22 cellular contexts compared by ENCODE assay signal in genomic region chr4:93299116-93299515, GRCh38.
DNase-seq lines count a peak whose midpoint lies in the region; ATAC-seq and TF ChIP-seq lines count a peak whose summit lies in the region.
"Had no signal": no experiment of that assay in that cellular context is flagged by ENCODE, and none has a peak within 500 bp of the region (broad histone marks: within the 10 kb centered on the region; RNA-seq: fewer than 3 reads in every experiment).

No MANE protein-coding gene starts in this region.

- H3K9me3 ChIP-seq in psoas muscle: no peaks in the 10 kb centered on the region
- H3K9me3 ChIP-seq: A549, BLaER1 had no signal

- H3K27me3 Mint-ChIP-seq in natural killer cell (ENCODE audit: low read depth in 2 of 2): no peaks in the 10 kb centered on the region
- H3K27me3 Mint-ChIP-seq: activated naive CD8-positive, alpha-beta T cell treated with anti-CD3 and anti-CD28 coated beads, Interleukin-2, amount 50 U/mL, for 24 hours; naive B cell had no signal

- no peaks in the 10 kb centered on the region for H3K4me1 ChIP-seq in psoas muscle
- H3K4me1 ChIP-seq: A549 had no signal

- no peak overlapping the region for H3K27ac ChIP-seq in psoas muscle
- H3K27ac ChIP-seq: A549, BLaER1, coronary artery had no signal

- H3K4me3 Mint-ChIP-seq in natural killer cell: no peak overlapping the region
- H3K4me3 Mint-ChIP-seq: activated naive CD8-positive, alpha-beta T cell treated with anti-CD3 and anti-CD28 coated beads, Interleukin-2, amount 50 U/mL, for 24 hours; brain; naive B cell had no signal

- H3K36me3 ChIP-seq in psoas muscle (ENCODE audit: insufficient read depth in 1 of 2, low read depth in 1 of 2): no peaks in the 10 kb centered on the region
- H3K36me3 ChIP-seq: BLaER1 had no signal

- 73 to 78% (median 74%) methylated on average over 5 of the region's 5 CpGs for WGBS in psoas muscle, 3 donors

- ATAC-seq in GM21390 (IDR thresholded peaks at IDR 0.05; ENCODE audit: unreplicated experiment) (peak; percentile 64), HG03060 (IDR thresholded peaks at IDR 0.05; ENCODE audit: low read depth, unreplicated experiment) (peak; percentile 50), psoas muscle (no peak), natural killer cell (no peak), left ventricle myocardium superior (no peak)
- ATAC-seq: A549; activated naive CD8-positive, alpha-beta T cell treated with anti-CD3 and anti-CD28 coated beads, Interleukin-2, amount 50 U/mL, for 24 hours; right cardiac atrium had no signal

- no peaks in the 10 kb centered on the region for H3K27me3 ChIP-seq in psoas muscle (ENCODE audit: insufficient read depth in 3 of 3, low read length in 2 of 3)
- H3K27me3 ChIP-seq: BLaER1 had no signal

- no peak overlapping the region for H3K27ac Mint-ChIP-seq in natural killer cell
- H3K27ac Mint-ChIP-seq: activated naive CD8-positive, alpha-beta T cell treated with anti-CD3 and anti-CD28 coated beads, Interleukin-2, amount 50 U/mL, for 24 hours; brain; naive B cell had no signal

- no peak overlapping the region for H3K4me3 ChIP-seq in GM12865 (ENCODE audit: low read depth, low read length)
- H3K4me3 ChIP-seq in psoas muscle: no peak overlapping the region
- H3K4me3 ChIP-seq: A549, BLaER1, coronary artery had no signal

- intact Hi-C loops in psoas muscle (cut with DNase I) (no loop called here), natural killer cell (cut with micrococcal nuclease) (no loop called here), left ventricle myocardium superior (cut with micrococcal nuclease) (no loop called here)

- TF ChIP-seq CTCF in GM12865 (IDR thresholded peaks at IDR 0.05; ENCODE audit: insufficient read depth, low read depth, low read length, missing control alignments) (no peak), psoas muscle (IDR thresholded peaks at IDR 0.05) (no peak), natural killer cell (IDR thresholded peaks at IDR 0.05) (no peak)

- DNase-seq in GM12865 (ENCODE audit: low read depth) (peak; percentile 21), OCI-M1 (lab: John Stamatoyannopoulos, UW) (peak; percentile 83), psoas muscle (no peak), natural killer cell (no peak), left ventricle myocardium superior (no peak), NCI-H1436 treated with DMSO at 0.1 percent for 48 hours (lab: John Stamatoyannopoulos, UW) (no peak)
- DNase-seq: activated effector memory CD4-positive, alpha-beta T cell treated with anti-CD3 and anti-CD28 coated beads, Interleukin-2, amount 50 U/mL, for 16 hours; activated naive CD8-positive, alpha-beta T cell treated with anti-CD3 and anti-CD28 coated beads, Interleukin-2, amount 50 U/mL, for 24 hours; mesenchymal stem cell; naive B cell; NCI-H1417; NCI-H2171 treated with DMSO at 0.1 percent for 48 hours; NCI-H69; right cardiac atrium; SHP77; stimulated activated CD8-positive, alpha-beta memory T cell treated with anti-CD3 and anti-CD28 coated beads, Interleukin-4, amount 100 ng/mL, for 48 hours had no signal

- peaks cover 2% of the 10 kb centered on the region for H3K36me3 Mint-ChIP-seq in natural killer cell
- H3K36me3 Mint-ChIP-seq: brain, naive B cell had no signal

- H3K4me1 Mint-ChIP-seq in natural killer cell: no peaks in the 10 kb centered on the region
- H3K4me1 Mint-ChIP-seq: activated naive CD8-positive, alpha-beta T cell treated with anti-CD3 and anti-CD28 coated beads, Interleukin-2, amount 50 U/mL, for 24 hours; brain; naive B cell had no signal

- peaks cover 8 to 11% of the 10 kb centered on the region in 2 donors for H3K9me3 Mint-ChIP-seq in natural killer cell
- H3K9me3 Mint-ChIP-seq: brain had no signal

Comparison
In these comparisons a context has a peak if more than half of its experiments do, and no peak if none do; other contexts are left out.
1. DNase-seq: peak in GM12865 (single experiment) and OCI-M1 (single experiment); none in psoas muscle (0 of 2), natural killer cell (single experiment), left ventricle myocardium superior (single experiment) and NCI-H1436 treated with DMSO at 0.1 percent for 48 hours (single experiment).
2. ATAC-seq: peak in GM21390 (single experiment) and HG03060 (single experiment); none in psoas muscle (0 of 4), natural killer cell (0 of 3) and left ventricle myocardium superior (single experiment).